In the genomic region with DNA sequence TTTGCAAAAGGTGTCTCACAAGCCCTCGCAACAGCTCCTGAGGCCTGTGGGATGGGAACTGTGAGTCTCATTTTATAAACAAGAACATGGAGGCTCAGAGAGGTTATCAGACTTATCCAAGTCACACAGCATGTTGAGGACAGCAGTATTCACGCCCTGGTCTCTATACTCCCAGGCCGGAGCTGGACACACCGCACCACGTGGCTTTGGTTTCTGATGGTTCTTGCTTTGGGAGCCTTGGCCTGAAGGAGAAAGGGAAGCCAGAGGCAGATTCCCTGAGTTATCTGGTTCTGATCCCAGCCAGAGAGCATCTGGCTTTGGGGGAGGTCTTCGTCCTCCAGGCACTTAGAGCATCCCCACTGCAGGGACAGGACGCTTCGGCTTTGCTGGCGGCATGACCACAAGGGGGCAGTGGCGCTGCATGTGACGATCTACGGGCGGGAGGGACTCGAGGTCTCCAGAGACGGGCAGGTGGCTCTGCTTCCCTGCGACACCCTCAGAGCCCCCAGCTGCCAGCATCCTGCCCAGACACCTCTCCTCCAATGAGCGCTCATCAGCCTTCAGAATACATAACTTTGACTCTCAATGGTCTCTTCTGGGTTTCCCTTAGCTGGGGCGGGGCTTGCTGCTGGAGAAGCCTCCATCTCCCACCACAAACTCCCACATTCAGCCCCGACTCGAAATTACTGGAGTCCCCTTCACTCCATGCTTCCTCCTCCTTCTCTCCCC, we compare ENCODE assay signal across 1 cellular context.
TF ChIP-seq lines count a peak whose summit lies in the region.

No MANE protein-coding gene starts in this region.

TF ChIP-seq in HepG2, 621 proteins besides CTCF, POLR2A, EP300 and RAD21 (continued from another document and continues in another):
- TF ChIP-seq, protein P1, sequence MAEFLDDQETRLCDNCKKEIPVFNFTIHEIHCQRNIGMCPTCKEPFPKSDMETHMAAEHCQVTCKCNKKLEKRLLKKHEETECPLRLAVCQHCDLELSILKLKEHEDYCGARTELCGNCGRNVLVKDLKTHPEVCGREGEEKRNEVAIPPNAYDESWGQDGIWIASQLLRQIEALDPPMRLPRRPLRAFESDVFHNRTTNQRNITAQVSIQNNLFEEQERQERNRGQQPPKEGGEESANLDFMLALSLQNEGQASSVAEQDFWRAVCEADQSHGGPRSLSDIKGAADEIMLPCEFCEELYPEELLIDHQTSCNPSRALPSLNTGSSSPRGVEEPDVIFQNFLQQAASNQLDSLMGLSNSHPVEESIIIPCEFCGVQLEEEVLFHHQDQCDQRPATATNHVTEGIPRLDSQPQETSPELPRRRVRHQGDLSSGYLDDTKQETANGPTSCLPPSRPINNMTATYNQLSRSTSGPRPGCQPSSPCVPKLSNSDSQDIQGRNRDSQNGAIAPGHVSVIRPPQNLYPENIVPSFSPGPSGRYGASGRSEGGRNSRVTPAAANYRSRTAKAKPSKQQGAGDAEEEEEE (CRISPR knock-in tag; IDR thresholded peaks at IDR 0.05; ENCODE audit: borderline replicate concordance): no peak
- TF ChIP-seq, protein P2, sequence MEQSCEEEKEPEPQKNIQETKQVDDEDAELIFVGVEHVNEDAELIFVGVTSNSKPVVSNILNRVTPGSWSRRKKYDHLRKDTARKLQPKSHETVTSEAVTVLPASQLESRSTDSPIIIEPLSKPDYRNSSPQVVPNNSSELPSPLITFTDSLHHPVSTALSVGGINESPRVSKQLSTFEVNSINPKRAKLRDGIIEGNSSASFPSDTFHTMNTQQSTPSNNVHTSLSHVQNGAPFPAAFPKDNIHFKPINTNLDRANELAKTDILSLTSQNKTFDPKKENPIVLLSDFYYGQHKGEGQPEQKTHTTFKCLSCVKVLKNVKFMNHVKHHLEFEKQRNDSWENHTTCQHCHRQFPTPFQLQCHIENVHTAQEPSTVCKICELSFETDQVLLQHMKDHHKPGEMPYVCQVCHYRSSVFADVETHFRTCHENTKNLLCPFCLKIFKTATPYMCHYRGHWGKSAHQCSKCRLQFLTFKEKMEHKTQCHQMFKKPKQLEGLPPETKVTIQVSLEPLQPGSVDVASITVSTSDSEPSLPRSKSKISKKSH (CRISPR knock-in tag; IDR thresholded peaks at IDR 0.05; ENCODE audit: borderline replicate concordance): peak; percentile 74; the same call in 1 of the 2 replicates
- TF ChIP-seq MAFG (CRISPR knock-in tag; IDR thresholded peaks at IDR 0.05) (no peak), ZFY (CRISPR knock-in tag; IDR thresholded peaks at IDR 0.05) (0 out of 2 replicates have a peak, but pooled peaks have one; percentile 23), CBX1 (IDR thresholded peaks at IDR 0.05; ENCODE audit: low read depth) (peak; percentile 45), ZFX (CRISPR knock-in tag; IDR thresholded peaks at IDR 0.05; ENCODE audit: low read depth) (no peak), NR3C1 (CRISPR knock-in tag; IDR thresholded peaks at IDR 0.05) (no peak), PRMT3 (CRISPR knock-in tag; IDR thresholded peaks at IDR 0.05; ENCODE audit: borderline replicate concordance, low read depth) (no peak), RFX1 (IDR thresholded peaks at IDR 0.05) (no peak), ETV6 (CRISPR knock-in tag; conservative IDR thresholded peaks at IDR 0.05) (no peak), TSC22D2 (CRISPR knock-in tag; IDR thresholded peaks at IDR 0.05; ENCODE audit: borderline replicate concordance) (0 out of 2 replicates have a peak, but pooled peaks have one; percentile 33), ZNF12 (CRISPR knock-in tag; IDR thresholded peaks at IDR 0.05) (no peak), FOXM1 (CRISPR knock-in tag; IDR thresholded peaks at IDR 0.05) (no peak), PHF5A (CRISPR knock-in tag; IDR thresholded peaks at IDR 0.05; ENCODE audit: low read depth, unreplicated experiment) (no peak), RXRA (CRISPR knock-in tag; IDR thresholded peaks at IDR 0.05) (0 out of 2 replicates have a peak, but pooled peaks have one; percentile 26), ZNF329 (CRISPR knock-in tag; IDR thresholded peaks at IDR 0.05; ENCODE audit: low read depth) (0 out of 2 replicates have a peak, but pooled peaks have one; percentile 41), ZBTB1 (CRISPR knock-in tag; IDR thresholded peaks at IDR 0.05; ENCODE audit: borderline replicate concordance) (no peak), TP53 (CRISPR knock-in tag; conservative IDR thresholded peaks at IDR 0.05) (no peak), KLF12 (CRISPR knock-in tag; IDR thresholded peaks at IDR 0.05; ENCODE audit: borderline replicate concordance) (no peak), SALL1 (CRISPR knock-in tag; IDR thresholded peaks at IDR 0.05) (peak; percentile 45), RARA (CRISPR knock-in tag; IDR thresholded peaks at IDR 0.05) (no peak), HNRNPL (IDR thresholded peaks at IDR 0.05; ENCODE audit: low read depth, low read length) (no peak), TBP (CRISPR knock-in tag; IDR thresholded peaks at IDR 0.05) (no peak), JUNB (CRISPR knock-in tag; IDR thresholded peaks at IDR 0.05; ENCODE audit: borderline replicate concordance) (no peak), ZBTB7B (CRISPR knock-in tag; IDR thresholded peaks at IDR 0.05) (no peak), FIP1L1 (IDR thresholded peaks at IDR 0.05; ENCODE audit: borderline replicate concordance, insufficient read depth, low read depth, low read length) (no peak), EEA1 (CRISPR knock-in tag; IDR thresholded peaks at IDR 0.05; ENCODE audit: borderline replicate concordance) (no peak; the same call in 1 of the 2 replicates), ZNF496 (CRISPR knock-in tag; IDR thresholded peaks at IDR 0.05; ENCODE audit: insufficient replicate concordance) (no peak), ZNF101 (CRISPR knock-in tag; IDR thresholded peaks at IDR 0.05; ENCODE audit: borderline replicate concordance, low read depth) (no peak), ZZZ3 (CRISPR knock-in tag; IDR thresholded peaks at IDR 0.05; ENCODE audit: borderline replicate concordance) (no peak)
- TF ChIP-seq, protein P3, sequence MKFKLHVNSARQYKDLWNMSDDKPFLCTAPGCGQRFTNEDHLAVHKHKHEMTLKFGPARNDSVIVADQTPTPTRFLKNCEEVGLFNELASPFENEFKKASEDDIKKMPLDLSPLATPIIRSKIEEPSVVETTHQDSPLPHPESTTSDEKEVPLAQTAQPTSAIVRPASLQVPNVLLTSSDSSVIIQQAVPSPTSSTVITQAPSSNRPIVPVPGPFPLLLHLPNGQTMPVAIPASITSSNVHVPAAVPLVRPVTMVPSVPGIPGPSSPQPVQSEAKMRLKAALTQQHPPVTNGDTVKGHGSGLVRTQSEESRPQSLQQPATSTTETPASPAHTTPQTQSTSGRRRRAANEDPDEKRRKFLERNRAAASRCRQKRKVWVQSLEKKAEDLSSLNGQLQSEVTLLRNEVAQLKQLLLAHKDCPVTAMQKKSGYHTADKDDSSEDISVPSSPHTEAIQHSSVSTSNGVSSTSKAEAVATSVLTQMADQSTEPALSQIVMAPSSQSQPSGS (CRISPR knock-in tag; IDR thresholded peaks at IDR 0.05): 0 out of 2 replicates have a peak, but pooled peaks have one; percentile 23
- TF ChIP-seq, protein P4, sequence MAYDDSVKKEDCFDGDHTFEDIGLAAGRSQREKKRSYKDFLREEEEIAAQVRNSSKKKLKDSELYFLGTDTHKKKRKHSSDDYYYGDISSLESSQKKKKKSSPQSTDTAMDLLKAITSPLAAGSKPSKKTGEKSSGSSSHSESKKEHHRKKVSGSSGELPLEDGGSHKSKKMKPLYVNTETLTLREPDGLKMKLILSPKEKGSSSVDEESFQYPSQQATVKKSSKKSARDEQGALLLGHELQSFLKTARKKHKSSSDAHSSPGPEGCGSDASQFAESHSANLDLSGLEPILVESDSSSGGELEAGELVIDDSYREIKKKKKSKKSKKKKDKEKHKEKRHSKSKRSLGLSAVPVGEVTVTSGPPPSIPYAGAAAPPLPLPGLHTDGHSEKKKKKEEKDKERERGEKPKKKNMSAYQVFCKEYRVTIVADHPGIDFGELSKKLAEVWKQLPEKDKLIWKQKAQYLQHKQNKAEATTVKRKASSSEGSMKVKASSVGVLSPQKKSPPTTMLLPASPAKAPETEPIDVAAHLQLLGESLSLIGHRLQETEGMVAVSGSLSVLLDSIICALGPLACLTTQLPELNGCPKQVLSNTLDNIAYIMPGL (CRISPR knock-in tag; IDR thresholded peaks at IDR 0.05; ENCODE audit: borderline replicate concordance in 1 of 2, low read depth in 1 of 2): 0 out of 4 replicates have a peak, but pooled peaks of 1 of the 2 experiments have one; percentile 40
- TF ChIP-seq, protein P5, sequence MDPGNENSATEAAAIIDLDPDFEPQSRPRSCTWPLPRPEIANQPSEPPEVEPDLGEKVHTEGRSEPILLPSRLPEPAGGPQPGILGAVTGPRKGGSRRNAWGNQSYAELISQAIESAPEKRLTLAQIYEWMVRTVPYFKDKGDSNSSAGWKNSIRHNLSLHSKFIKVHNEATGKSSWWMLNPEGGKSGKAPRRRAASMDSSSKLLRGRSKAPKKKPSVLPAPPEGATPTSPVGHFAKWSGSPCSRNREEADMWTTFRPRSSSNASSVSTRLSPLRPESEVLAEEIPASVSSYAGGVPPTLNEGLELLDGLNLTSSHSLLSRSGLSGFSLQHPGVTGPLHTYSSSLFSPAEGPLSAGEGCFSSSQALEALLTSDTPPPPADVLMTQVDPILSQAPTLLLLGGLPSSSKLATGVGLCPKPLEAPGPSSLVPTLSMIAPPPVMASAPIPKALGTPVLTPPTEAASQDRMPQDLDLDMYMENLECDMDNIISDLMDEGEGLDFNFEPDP (CRISPR knock-in tag; conservative IDR thresholded peaks at IDR 0.05): no peak
- TF ChIP-seq, protein P6, sequence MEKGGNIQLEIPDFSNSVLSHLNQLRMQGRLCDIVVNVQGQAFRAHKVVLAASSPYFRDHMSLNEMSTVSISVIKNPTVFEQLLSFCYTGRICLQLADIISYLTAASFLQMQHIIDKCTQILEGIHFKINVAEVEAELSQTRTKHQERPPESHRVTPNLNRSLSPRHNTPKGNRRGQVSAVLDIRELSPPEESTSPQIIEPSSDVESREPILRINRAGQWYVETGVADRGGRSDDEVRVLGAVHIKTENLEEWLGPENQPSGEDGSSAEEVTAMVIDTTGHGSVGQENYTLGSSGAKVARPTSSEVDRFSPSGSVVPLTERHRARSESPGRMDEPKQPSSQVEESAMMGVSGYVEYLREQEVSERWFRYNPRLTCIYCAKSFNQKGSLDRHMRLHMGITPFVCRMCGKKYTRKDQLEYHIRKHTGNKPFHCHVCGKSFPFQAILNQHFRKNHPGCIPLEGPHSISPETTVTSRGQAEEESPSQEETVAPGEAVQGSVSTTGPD (CRISPR knock-in tag; IDR thresholded peaks at IDR 0.05): no peak
- TF ChIP-seq, protein P7, sequence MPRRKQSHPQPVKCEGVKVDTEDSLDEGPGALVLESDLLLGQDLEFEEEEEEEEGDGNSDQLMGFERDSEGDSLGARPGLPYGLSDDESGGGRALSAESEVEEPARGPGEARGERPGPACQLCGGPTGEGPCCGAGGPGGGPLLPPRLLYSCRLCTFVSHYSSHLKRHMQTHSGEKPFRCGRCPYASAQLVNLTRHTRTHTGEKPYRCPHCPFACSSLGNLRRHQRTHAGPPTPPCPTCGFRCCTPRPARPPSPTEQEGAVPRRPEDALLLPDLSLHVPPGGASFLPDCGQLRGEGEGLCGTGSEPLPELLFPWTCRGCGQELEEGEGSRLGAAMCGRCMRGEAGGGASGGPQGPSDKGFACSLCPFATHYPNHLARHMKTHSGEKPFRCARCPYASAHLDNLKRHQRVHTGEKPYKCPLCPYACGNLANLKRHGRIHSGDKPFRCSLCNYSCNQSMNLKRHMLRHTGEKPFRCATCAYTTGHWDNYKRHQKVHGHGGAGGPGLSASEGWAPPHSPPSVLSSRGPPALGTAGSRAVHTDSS (CRISPR knock-in tag; conservative IDR thresholded peaks at IDR 0.05): no peak
- TF ChIP-seq, protein P8, sequence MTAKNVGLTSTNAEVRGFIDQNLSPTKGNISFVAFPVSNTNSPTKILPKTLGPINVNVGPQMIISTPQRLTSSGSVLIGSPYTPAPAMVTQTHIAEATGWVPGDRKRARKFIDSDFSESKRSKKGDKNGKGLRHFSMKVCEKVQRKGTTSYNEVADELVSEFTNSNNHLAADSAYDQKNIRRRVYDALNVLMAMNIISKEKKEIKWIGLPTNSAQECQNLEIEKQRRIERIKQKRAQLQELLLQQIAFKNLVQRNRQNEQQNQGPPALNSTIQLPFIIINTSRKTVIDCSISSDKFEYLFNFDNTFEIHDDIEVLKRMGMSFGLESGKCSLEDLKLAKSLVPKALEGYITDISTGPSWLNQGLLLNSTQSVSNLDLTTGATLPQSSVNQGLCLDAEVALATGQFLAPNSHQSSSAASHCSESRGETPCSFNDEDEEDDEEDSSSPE (CRISPR knock-in tag; IDR thresholded peaks at IDR 0.05): peak; percentile 78
- TF ChIP-seq, protein P9, sequence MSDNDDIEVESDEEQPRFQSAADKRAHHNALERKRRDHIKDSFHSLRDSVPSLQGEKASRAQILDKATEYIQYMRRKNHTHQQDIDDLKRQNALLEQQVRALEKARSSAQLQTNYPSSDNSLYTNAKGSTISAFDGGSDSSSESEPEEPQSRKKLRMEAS (IDR thresholded peaks at IDR 0.05): peak; percentile 79
- TF ChIP-seq, protein P10, sequence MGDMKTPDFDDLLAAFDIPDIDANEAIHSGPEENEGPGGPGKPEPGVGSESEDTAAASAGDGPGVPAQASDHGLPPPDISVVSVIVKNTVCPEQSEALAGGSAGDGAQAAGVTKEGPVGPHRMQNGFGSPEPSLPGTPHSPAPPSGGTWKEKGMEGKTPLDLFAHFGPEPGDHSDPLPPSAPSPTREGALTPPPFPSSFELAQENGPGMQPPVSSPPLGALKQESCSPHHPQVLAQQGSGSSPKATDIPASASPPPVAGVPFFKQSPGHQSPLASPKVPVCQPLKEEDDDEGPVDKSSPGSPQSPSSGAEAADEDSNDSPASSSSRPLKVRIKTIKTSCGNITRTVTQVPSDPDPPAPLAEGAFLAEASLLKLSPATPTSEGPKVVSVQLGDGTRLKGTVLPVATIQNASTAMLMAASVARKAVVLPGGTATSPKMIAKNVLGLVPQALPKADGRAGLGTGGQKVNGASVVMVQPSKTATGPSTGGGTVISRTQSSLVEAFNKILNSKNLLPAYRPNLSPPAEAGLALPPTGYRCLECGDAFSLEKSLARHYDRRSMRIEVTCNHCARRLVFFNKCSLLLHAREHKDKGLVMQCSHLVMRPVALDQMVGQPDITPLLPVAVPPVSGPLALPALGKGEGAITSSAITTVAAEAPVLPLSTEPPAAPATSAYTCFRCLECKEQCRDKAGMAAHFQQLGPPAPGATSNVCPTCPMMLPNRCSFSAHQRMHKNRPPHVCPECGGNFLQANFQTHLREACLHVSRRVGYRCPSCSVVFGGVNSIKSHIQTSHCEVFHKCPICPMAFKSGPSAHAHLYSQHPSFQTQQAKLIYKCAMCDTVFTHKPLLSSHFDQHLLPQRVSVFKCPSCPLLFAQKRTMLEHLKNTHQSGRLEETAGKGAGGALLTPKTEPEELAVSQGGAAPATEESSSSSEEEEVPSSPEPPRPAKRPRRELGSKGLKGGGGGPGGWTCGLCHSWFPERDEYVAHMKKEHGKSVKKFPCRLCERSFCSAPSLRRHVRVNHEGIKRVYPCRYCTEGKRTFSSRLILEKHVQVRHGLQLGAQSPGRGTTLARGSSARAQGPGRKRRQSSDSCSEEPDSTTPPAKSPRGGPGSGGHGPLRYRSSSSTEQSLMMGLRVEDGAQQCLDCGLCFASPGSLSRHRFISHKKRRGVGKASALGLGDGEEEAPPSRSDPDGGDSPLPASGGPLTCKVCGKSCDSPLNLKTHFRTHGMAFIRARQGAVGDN (CRISPR knock-in tag; IDR thresholded peaks at IDR 0.05): peak; percentile 58
- TF ChIP-seq, protein P11, sequence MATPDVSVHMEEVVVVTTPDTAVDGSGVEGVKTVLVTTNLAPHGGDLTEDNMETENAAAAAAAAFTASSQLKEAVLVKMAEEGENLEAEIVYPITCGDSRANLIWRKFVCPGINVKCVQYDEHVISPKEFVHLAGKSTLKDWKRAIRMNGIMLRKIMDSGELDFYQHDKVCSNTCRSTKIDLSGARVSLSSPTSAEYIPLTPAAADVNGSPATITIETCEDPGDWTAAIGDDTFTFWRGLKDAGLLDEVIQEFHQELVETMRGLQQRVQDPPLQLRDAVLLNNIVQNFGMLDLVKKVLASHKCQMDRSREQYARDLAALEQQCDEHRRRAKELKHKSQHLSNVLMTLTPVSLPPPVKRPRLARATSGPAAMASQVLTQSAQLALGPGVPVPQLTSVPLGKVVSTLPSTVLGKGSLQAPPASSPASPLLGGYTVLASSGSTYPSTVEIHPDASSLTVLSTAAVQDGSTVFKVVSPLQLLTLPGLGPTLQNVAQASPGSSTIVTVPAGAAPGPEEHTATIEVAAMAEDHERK (CRISPR knock-in tag; IDR thresholded peaks at IDR 0.05; ENCODE audit: low read depth): no peak
